ENCODE assay signal across 24 cellular contexts in the genomic region with DNA sequence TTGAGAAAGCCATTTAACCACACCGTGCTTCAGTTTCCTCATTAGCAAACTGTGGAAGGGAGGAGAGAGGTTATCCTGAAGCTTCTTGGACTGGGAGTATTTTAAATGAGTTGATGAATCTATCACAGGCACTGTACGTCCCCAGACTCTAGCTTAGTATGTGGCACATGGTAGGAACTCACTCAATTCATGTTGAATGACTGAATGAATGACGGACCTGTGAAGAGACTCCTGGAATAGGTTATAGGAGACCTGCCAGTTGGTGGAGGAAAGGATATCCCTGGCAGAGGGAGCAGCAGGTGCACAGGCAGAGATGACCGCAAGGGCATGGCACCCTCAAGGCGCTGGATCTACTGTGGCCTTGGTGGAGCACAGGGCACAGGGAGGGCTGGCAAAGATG.
DNase-seq lines count a peak whose midpoint lies in the region; ATAC-seq, FAIRE-seq and TF ChIP-seq lines count a peak whose summit lies in the region.
"Had no signal": no experiment of that assay in that cellular context is flagged by ENCODE, and none has a peak within 500 bp of the region (broad histone marks: within the 10 kb centered on the region; RNA-seq: fewer than 3 reads in every experiment).

No MANE protein-coding gene starts in this region.

- peak; percentile 23 for FAIRE-seq in bronchial epithelial cell (lab: Jason Lieb, UNC)
- FAIRE-seq: A204.1, GM12878, GM12892, GM18507 had no signal

- no peak overlapping the region for H3K27ac ChIP-seq in spleen
- no peak overlapping the region for H3K27ac ChIP-seq in naive thymus-derived CD4-positive, alpha-beta T cell (ENCODE audit: low read depth, low read length)
- H3K27ac ChIP-seq: BLaER1 had no signal

- POLR2A ChIA-PET in naive thymus-derived CD4-positive, alpha-beta T cell (lab: Charles Lee) = no interaction called here

- no peak for DNase-seq in bronchial epithelial cell (ENCODE audit: low read depth)
- DNase-seq in nephron progenitor cell = no peak
- peak; percentile 28 for DNase-seq in spleen
- DNase-seq in DMS79 treated with DMSO at 0.1 percent for 48 hours (lab: John Stamatoyannopoulos, UW) = no peak
- no peak for DNase-seq in naive thymus-derived CD4-positive, alpha-beta T cell
- DNase-seq: 8988T; ACHN; BE2C; C1 segment of cervical spinal cord; CD4-positive, alpha-beta memory T cell; CD4-positive, CD25-positive, alpha-beta regulatory T cell; CD8-positive, alpha-beta memory T cell; COR-L47; DMS 273 treated with DMSO at 0.1 percent for 48 hours; DMS153; DND-41; EL; GDM1 had no signal

- H3K27me3 Mint-ChIP-seq in nephron progenitor cell (ENCODE audit: low read depth, poor library complexity) = peaks cover 32% of the 10 kb centered on the region
- peaks cover 0 to 43% (median 21%) of the 10 kb centered on the region in 5 donors for H3K27me3 Mint-ChIP-seq in naive thymus-derived CD4-positive, alpha-beta T cell

- H3K9me3 Mint-ChIP-seq in nephron progenitor cell = no peaks in the 10 kb centered on the region
- H3K9me3 Mint-ChIP-seq in naive thymus-derived CD4-positive, alpha-beta T cell = peaks cover 0 to 2% (median 0%) of the 10 kb centered on the region in 11 donors
- H3K9me3 Mint-ChIP-seq: CD4-positive, alpha-beta memory T cell; CD8-positive, alpha-beta memory T cell had no signal

- H3K27ac Mint-ChIP-seq in nephron progenitor cell = peak overlapping the region; percentile 73
- no peak overlapping the region for H3K27ac Mint-ChIP-seq in naive thymus-derived CD4-positive, alpha-beta T cell
- H3K27ac Mint-ChIP-seq: CD4-positive, alpha-beta memory T cell; CD8-positive, alpha-beta memory T cell had no signal

- peaks cover 5% of the 10 kb centered on the region for H3K4me1 Mint-ChIP-seq in nephron progenitor cell
- peaks cover 0 to 2% (median 0%) of the 10 kb centered on the region in 7 donors for H3K4me1 Mint-ChIP-seq in naive thymus-derived CD4-positive, alpha-beta T cell
- H3K4me1 Mint-ChIP-seq: CD14-positive monocyte; CD4-positive, alpha-beta memory T cell; CD4-positive, CD25-positive, alpha-beta regulatory T cell; CD8-positive, alpha-beta memory T cell had no signal

- no peaks in the 10 kb centered on the region for H3K4me1 ChIP-seq in spleen
- no peaks in the 10 kb centered on the region for H3K4me1 ChIP-seq in naive thymus-derived CD4-positive, alpha-beta T cell (ENCODE audit: control insufficient read depth in 2 of 2, insufficient read depth in 2 of 2, low read length in 2 of 2)
- H3K4me1 ChIP-seq: BE2C had no signal

- TF ChIP-seq POLR2A in spleen (IDR thresholded peaks at IDR 0.05) = no peak

- no peaks in the 10 kb centered on the region for H3K36me3 ChIP-seq in bronchial epithelial cell (ENCODE audit: control insufficient read depth, insufficient read depth, low read length)
- no peaks in the 10 kb centered on the region for H3K36me3 ChIP-seq in spleen
- no peaks in the 10 kb centered on the region for H3K36me3 ChIP-seq in naive thymus-derived CD4-positive, alpha-beta T cell (ENCODE audit: control insufficient read depth in 2 of 3, insufficient read depth in 3 of 3, low read length in 3 of 3)
- H3K36me3 ChIP-seq: BE2C, BLaER1 had no signal

- no peak for ATAC-seq in naive thymus-derived CD4-positive, alpha-beta T cell
- ATAC-seq: GM12878 had no signal

- H3K27me3 ChIP-seq in bronchial epithelial cell (ENCODE audit: control insufficient read depth, insufficient read depth, low read length) = no peaks in the 10 kb centered on the region
- H3K27me3 ChIP-seq in spleen (replicated peaks in 1 of 7) = peaks cover 0 to 56% (median 0%) of the 10 kb centered on the region in 7 donors
- H3K27me3 ChIP-seq in naive thymus-derived CD4-positive, alpha-beta T cell (ENCODE audit: control insufficient read depth in 2 of 2, insufficient read depth in 2 of 2, low read length in 2 of 2) = peaks cover 0 to 5% of the 10 kb centered on the region in 2 donors
- H3K27me3 ChIP-seq: BE2C, BLaER1 had no signal

- no peaks in the 10 kb centered on the region for H3K36me3 Mint-ChIP-seq in nephron progenitor cell (ENCODE audit: low read depth)
- H3K36me3 Mint-ChIP-seq in naive thymus-derived CD4-positive, alpha-beta T cell = no peaks in the 10 kb centered on the region
- H3K36me3 Mint-ChIP-seq: CD14-positive monocyte; CD4-positive, alpha-beta memory T cell; CD4-positive, CD25-positive, alpha-beta regulatory T cell; CD8-positive, alpha-beta memory T cell had no signal

- 72 to 87% (median 79%) methylated on average over 5 of the region's 5 CpGs for WGBS in spleen, 5 donors

- intact Hi-C loops in spleen (cut with DNase I; ENCODE audit: low total_unique reads) = no loop called here
- intact Hi-C loops in naive thymus-derived CD4-positive, alpha-beta T cell (cut with micrococcal nuclease) = no loop called here

- H3K4me3 ChIP-seq in bronchial epithelial cell (ENCODE audit: low read depth, low read length) (no peak overlapping the region), spleen (no peak overlapping the region)
- H3K4me3 ChIP-seq in naive thymus-derived CD4-positive, alpha-beta T cell (ENCODE audit: low read length) = no peak overlapping the region
- H3K4me3 ChIP-seq: BLaER1, GM12878 had no signal

- no peaks in the 10 kb centered on the region for H3K9me3 ChIP-seq in spleen
- no peaks in the 10 kb centered on the region for H3K9me3 ChIP-seq in naive thymus-derived CD4-positive, alpha-beta T cell (ENCODE audit: control insufficient read depth in 2 of 3, low read length in 3 of 3)
- H3K9me3 ChIP-seq: BE2C, BLaER1 had no signal

- no peak for TF ChIP-seq CTCF in bronchial epithelial cell (IDR thresholded peaks at IDR 0.05; ENCODE audit: insufficient read depth, low read length, severe bottlenecking)
- no peak for TF ChIP-seq CTCF in nephron progenitor cell (IDR thresholded peaks at IDR 0.05)
- no peak for TF ChIP-seq CTCF in spleen (IDR thresholded peaks at IDR 0.05 in 8 of 11, conservative IDR thresholded peaks at IDR 0.05 in 3 of 11)

- CTCF ChIA-PET in naive thymus-derived CD4-positive, alpha-beta T cell (lab: Charles Lee) = no interaction called here

- no peak overlapping the region for H3K4me3 Mint-ChIP-seq in nephron progenitor cell
- H3K4me3 Mint-ChIP-seq in naive thymus-derived CD4-positive, alpha-beta T cell = no peak overlapping the region
- H3K4me3 Mint-ChIP-seq: CD14-positive monocyte; CD4-positive, alpha-beta memory T cell; CD4-positive, CD25-positive, alpha-beta regulatory T cell; CD8-positive, alpha-beta memory T cell had no signal
